ENCODE assay signal across 8 cellular contexts in genomic region chr6:39530201-39530759, GRCh38.
A peak's percentile ranks its signal among the peaks of the same experiment; 100 is the strongest.
DNase-seq lines count a peak whose midpoint lies in the region; ATAC-seq and TF ChIP-seq lines count a peak whose summit lies in the region.

No MANE protein-coding gene starts in this region.

- no peak overlapping the region for H2BK5ac ChIP-seq in H9 (ENCODE audit: insufficient read length, low read length)

- no peak overlapping the region for H4K5ac ChIP-seq in H9 (ENCODE audit: insufficient read length, low read depth, low read length)

- H3K56ac ChIP-seq in H9 (ENCODE audit: insufficient read length, low read depth, low read length) = no peak overlapping the region

- H2AK5ac ChIP-seq in H9 (ENCODE audit: insufficient read length, low read length) = no peak overlapping the region

- H3K4me3 Mint-ChIP-seq in H9 = no peak overlapping the region

- no peaks in the 10 kb centered on the region for H4K20me1 ChIP-seq in H9 (ENCODE audit: control insufficient read depth, insufficient read depth, insufficient read length)

- no peak overlapping the region for H3K27ac ChIP-seq in H9 (ENCODE audit: insufficient read length, low read depth, low read length)

- H3K4me2 ChIP-seq in H9 (ENCODE audit: insufficient read depth, insufficient read length, low read length) = no peak overlapping the region

- no peak overlapping the region for H2BK15ac ChIP-seq in H9 (ENCODE audit: low read depth, low read length)

- no peak overlapping the region for H3K23ac ChIP-seq in H9 (ENCODE audit: insufficient read length, low read depth, low read length)

- no peak overlapping the region for H2BK20ac ChIP-seq in H9 (ENCODE audit: low read depth, low read length, poor library complexity, severe bottlenecking)

- H3K14ac ChIP-seq in H9 (ENCODE audit: insufficient read depth, low read length) = no peak overlapping the region

- no peak overlapping the region for H3K4ac ChIP-seq in H9 (ENCODE audit: low read depth, low read length)

- H3K79me2 ChIP-seq in H9 (ENCODE audit: insufficient read depth, low read length) = no peaks in the 10 kb centered on the region

- TF ChIP-seq CTCF in H9 (conservative IDR thresholded peaks at IDR 0.05) = no peak

- H4K8ac ChIP-seq in H9 (replicated peaks; ENCODE audit: insufficient read length, low read depth, low read length) = no peak overlapping the region

- peaks cover 14 to 29% (median 21%) of the 10 kb centered on the region in 3 experiments for H3K36me3 Mint-ChIP-seq in H9 (ENCODE audit: insufficient read depth in 1 of 3, low read depth in 3 of 3)

- H3K23me2 ChIP-seq in H9 (ENCODE audit: insufficient read length, low read depth, low read length, poor library complexity, severe bottlenecking) = no peaks in the 10 kb centered on the region

- no peak overlapping the region for H3K9ac ChIP-seq in H9 (ENCODE audit: extremely low read depth, insufficient read length, low read length)

- TF ChIP-seq EP300 in Ishikawa (IDR thresholded peaks at IDR 0.05; ENCODE audit: borderline replicate concordance) = no peak

- DNase-seq in iris pigment epithelial cell (ENCODE audit: low read depth) = peak; percentile 20
- DNase-seq in AML-193 (lab: John Stamatoyannopoulos, UW) = no peak
- DNase-seq in H9 = no peak
- DNase-seq in DMS 273 (lab: John Stamatoyannopoulos, UW; ENCODE audit: unreplicated experiment) = no peak
- no peak for DNase-seq in SHP77 treated with DMSO at 0.1 percent for 48 hours (lab: John Stamatoyannopoulos, UW)

- H3K18ac ChIP-seq in H9 (ENCODE audit: insufficient read length, low read depth, low read length) = no peak overlapping the region

- peaks cover 30 to 34% of the 10 kb centered on the region in 2 experiments for H3K9me3 Mint-ChIP-seq in H9

- WGBS in H9 (ENCODE audit: extremely low coverage, insufficient read length, low lambda C conversion rate) = no CpG with 5 or more reads among the region's 4 CpGs

- ATAC-seq in GM18508 (IDR thresholded peaks at IDR 0.05; ENCODE audit: insufficient read depth, unreplicated experiment) (peak; percentile 84), GM21619 (IDR thresholded peaks at IDR 0.05; ENCODE audit: unreplicated experiment) (peak; percentile 99)

- peaks cover 2 to 4% of the 10 kb centered on the region in 2 experiments for H3K4me1 Mint-ChIP-seq in H9

- no peaks in the 10 kb centered on the region for H3K79me1 ChIP-seq in H9 (ENCODE audit: insufficient read depth, low read depth, low read length, poor library complexity, severe bottlenecking)

- no peak overlapping the region for H3T11ph ChIP-seq in H9 (ENCODE audit: low read length)

- no peak overlapping the region for H3K27ac Mint-ChIP-seq in H9

- no peak for TF ChIP-seq RAD21 in Ishikawa (IDR thresholded peaks at IDR 0.05; ENCODE audit: low read depth)

- peaks cover 16% of the 10 kb centered on the region for H3K9me3 ChIP-seq in H9 (ENCODE audit: control insufficient read depth, low read depth, low read length)

- H3K27me3 ChIP-seq in H9 (ENCODE audit: insufficient read depth, low read length) = no peaks in the 10 kb centered on the region

- peaks cover 4% of the 10 kb centered on the region; the same call in 1 of the 2 replicates for H3K27me3 Mint-ChIP-seq in H9 (ENCODE audit: low read depth)

- H2AFZ ChIP-seq in H9 (ENCODE audit: low read length) = no peak overlapping the region

- H2BK12ac ChIP-seq in H9 (ENCODE audit: insufficient read length, low read depth, low read length) = no peak overlapping the region

- no peak overlapping the region for H4K91ac ChIP-seq in H9 (ENCODE audit: insufficient read length, low read depth, low read length)

- H3K4me1 ChIP-seq in H9 (ENCODE audit: insufficient read depth, low read length) = no peaks in the 10 kb centered on the region

- H2BK120ac ChIP-seq in H9 (ENCODE audit: low read depth, low read length, poor library complexity, severe bottlenecking) = no peak overlapping the region

TF ChIP-seq in Ishikawa, 13 proteins besides CTCF, POLR2A, EP300 and RAD21:
- TF ChIP-seq CEBPB (IDR thresholded peaks at IDR 0.05) (peak; percentile 84), TCF12 (IDR thresholded peaks at IDR 0.05; ENCODE audit: low read depth) (no peak)
TF ChIP-seq in Ishikawa: peak in this region for 1.
